In genomic region chr22:21617337-21617736, GRCh38 we compare ENCODE assay signal across 3 cellular contexts. TPM values are rescaled to one million over a fixed set of nuclear protein-coding genes. Genes with fewer than 3 reads are reported as not detected.
"Had no signal": no experiment of that assay in that cellular context is flagged by ENCODE, and none has a peak within 500 bp of the region (broad histone marks: within the 10 kb centered on the region; RNA-seq: fewer than 3 reads in every experiment).

No MANE protein-coding gene starts in this region.

RNA-seq across cellular contexts. Expression of gene CCDC116, which starts 15.2 kb away (rescaled TPM):
- total RNA-seq: mononuclear cell, stomach, vagina had no signal
